33 cellular contexts compared by ENCODE assay signal in genomic region chr2:113002677-113003076, GRCh38. TPM values are rescaled to one million over a fixed set of nuclear protein-coding genes. Genes with fewer than 3 reads are reported as not detected.
"Had no signal": no experiment of that assay in that cellular context is flagged by ENCODE, and none has a peak within 500 bp of the region (broad histone marks: within the 10 kb centered on the region; RNA-seq: fewer than 3 reads in every experiment).

No MANE protein-coding gene starts in this region.

- H3K4me2 ChIP-seq: neural progenitor cell, smooth muscle cell had no signal

- ATAC-seq: natural killer cell; psoas muscle; right cardiac atrium; sciatic nerve; stimulated activated memory B cell treated with anti-CD40 and anti-IgM and Interleukin-4, amounts not matched to agents 10 μg/mL and 1 μg/mL and 100 μg/mL, for 72 hours; stimulated activated naive CD8-positive, alpha-beta T cell treated with anti-CD3 and anti-CD28 coated beads, Interleukin-15, amount 100 ng/mL, for 72 hours; stimulated activated naive CD8-positive, alpha-beta T cell treated with anti-CD3 and anti-CD28 coated beads, Interleukin-15, Interleukin-2, amounts not matched to agents 100 U/mL and 50 U/mL, for 24 hours; upper lobe of right lung had no signal

- H3K36me3 ChIP-seq: neural progenitor cell, ovary, spleen, suprapubic skin, tibial artery, transverse colon, upper lobe of right lung, uterus had no signal

- H3K27me3 ChIP-seq: ovary, spleen, suprapubic skin, testis, tibial artery, upper lobe of right lung, uterus had no signal

- DNase-seq: natural killer cell; occipital lobe; ovary; posterior cingulate gyrus; psoas muscle; right cardiac atrium; spleen; stimulated activated CD4-positive, alpha-beta T cell treated with anti-CD3 and anti-CD28 coated beads, Interleukin-12 subunit alpha, Interleukin-12 subunit beta, amount 100 ng/mL, for 4 hours; stimulated activated CD4-positive, alpha-beta T cell treated with anti-CD3 and anti-CD28 coated beads, Interleukin-1b, Interleukin-23, amount 100 ng/mL, for 48 hours; stimulated activated CD4-positive, alpha-beta T cell treated with anti-CD3 and anti-CD28 coated beads, Interleukin-4, amount 100 ng/mL, for 1 hour; stimulated activated CD4-positive, alpha-beta T cell treated with anti-CD3 and anti-CD28 coated beads, Interleukin-4, amount 100 ng/mL, for 4 hours; stimulated activated CD8-positive, alpha-beta memory T cell treated with anti-CD3 and anti-CD28 coated beads, Interleukin-4, amount 100 ng/mL, for 48 hours; stimulated activated naive CD4-positive, alpha-beta T cell; stimulated activated naive CD8-positive, alpha-beta T cell treated with anti-CD3 and anti-CD28 coated beads, Interleukin-15, amount 100 ng/mL, for 72 hours; stimulated activated naive CD8-positive, alpha-beta T cell treated with anti-CD3 and anti-CD28 coated beads, Interleukin-15, Interleukin-2, amounts not matched to agents 100 U/mL and 50 U/mL, for 24 hours; substantia nigra; testis; tibial artery; transverse colon; upper lobe of right lung; uterus had no signal

- H2AFZ ChIP-seq: neural progenitor cell, parathyroid adenoma had no signal

- H3K9ac ChIP-seq: neural progenitor cell, parathyroid adenoma had no signal

- H3K27ac ChIP-seq: neural progenitor cell, ovary, parathyroid adenoma, psoas muscle, skin epidermis, spleen, suprapubic skin, testis, tibial artery, transverse colon, upper lobe of right lung, uterus had no signal

- H3K4me1 ChIP-seq: neural progenitor cell, parathyroid adenoma, psoas muscle, spleen, suprapubic skin, testis, tibial artery, transverse colon, upper lobe of right lung, uterus had no signal

- H3K79me2 ChIP-seq: parathyroid adenoma had no signal

- H3K4me3 ChIP-seq: neural progenitor cell, ovary, psoas muscle, skin epidermis, smooth muscle cell, spleen, suprapubic skin, testis, tibial artery, transverse colon, upper lobe of right lung, uterus had no signal

- H3K9me3 ChIP-seq: ovary, psoas muscle, suprapubic skin, testis, upper lobe of right lung, uterus had no signal

RNA-seq across cellular contexts. Expression of gene IL36A, which starts 2.6 kb away (rescaled TPM):
- total RNA-seq: natural killer cell, occipital lobe, osteoblast, ovary, progenitor cell of endocrine pancreas, psoas muscle, renal cortical epithelial cell, right cardiac atrium, sciatic nerve, smooth muscle cell, spleen, suprapubic skin, testis, transverse colon, upper lobe of right lung, urinary bladder, uterus had no signal
- polyA plus RNA-seq: neural cell, ovary, psoas muscle, right cardiac atrium, smooth muscle cell, urinary bladder had no signal

RNA-seq across cellular contexts. Expression of gene IL36G, which starts 24.9 kb away (rescaled TPM):
- total RNA-seq: natural killer cell, occipital lobe, osteoblast, ovary, progenitor cell of endocrine pancreas, psoas muscle, renal cortical epithelial cell, right cardiac atrium, sciatic nerve, spleen, upper lobe of right lung, urinary bladder, uterus had no signal
- polyA plus RNA-seq: neural cell, ovary, psoas muscle, right cardiac atrium, urinary bladder had no signal

RNA-seq across cellular contexts. Expression of gene IL36B, which starts 50.0 kb away (rescaled TPM):
- total RNA-seq: natural killer cell, occipital lobe, osteoblast, ovary, progenitor cell of endocrine pancreas, psoas muscle, renal cortical epithelial cell, right cardiac atrium, sciatic nerve, smooth muscle cell, spleen, testis, transverse colon, upper lobe of right lung, urinary bladder, uterus had no signal
- polyA plus RNA-seq: neural cell, ovary, psoas muscle, right cardiac atrium, smooth muscle cell, spleen, urinary bladder had no signal

RNA-seq across cellular contexts. Expression of gene IL36RN, which starts 56.3 kb away (rescaled TPM):
- total RNA-seq: natural killer cell, occipital lobe, osteoblast, ovary, progenitor cell of endocrine pancreas, psoas muscle, renal cortical epithelial cell, right cardiac atrium, sciatic nerve, spleen, testis, transverse colon, upper lobe of right lung, uterus had no signal
- polyA plus RNA-seq: neural cell, ovary, psoas muscle, right cardiac atrium, spleen, urinary bladder had no signal
